9 cellular contexts compared by ENCODE assay signal in the genomic region with DNA sequence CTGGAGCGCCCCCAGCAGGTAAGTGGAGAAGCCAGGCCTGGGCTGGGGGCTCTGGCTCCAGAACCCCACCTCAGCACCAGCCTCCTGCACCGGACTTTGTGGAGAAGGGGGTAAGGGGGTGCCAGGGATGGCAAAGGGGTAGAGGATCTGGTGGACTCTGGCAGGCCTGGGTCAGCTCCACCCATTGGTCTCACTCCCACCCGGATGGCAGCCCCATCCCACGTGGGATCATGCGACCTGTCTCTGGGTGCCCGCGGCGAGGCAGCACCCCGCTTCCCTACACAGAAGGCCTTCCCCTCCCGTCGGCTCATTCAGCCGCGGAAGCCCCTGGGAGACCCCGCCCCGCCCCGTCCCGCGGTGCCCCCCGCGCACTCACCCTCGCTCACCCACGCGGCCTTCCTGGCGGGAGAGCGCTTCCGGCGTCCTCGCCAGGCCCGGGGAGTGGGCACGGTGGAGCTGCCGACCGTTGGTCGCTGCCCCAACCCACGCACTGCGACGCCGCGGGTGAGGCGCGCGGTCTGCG. TPM values are rescaled to one million over a fixed set of nuclear protein-coding genes. Genes with fewer than 3 reads are reported as not detected.
A peak's percentile ranks its signal among the peaks of the same experiment; 100 is the strongest.
DNase-seq lines count a peak whose midpoint lies in the region; ATAC-seq and TF ChIP-seq lines count a peak whose summit lies in the region.
"Had no signal": no experiment of that assay in that cellular context is flagged by ENCODE, and none has a peak within 500 bp of the region (broad histone marks: within the 10 kb centered on the region; RNA-seq: fewer than 3 reads in every experiment).

No MANE protein-coding gene starts in this region.

- DNase-seq in NCI-H1092 treated with DMSO at 0.1 percent for 48 hours (lab: John Stamatoyannopoulos, UW) (peak; percentile 44), NCI-H1092 (lab: John Stamatoyannopoulos, UW) (no peak), LoVo (ENCODE audit: low spot score) (peak; percentile 31), fibroblast of lung (ENCODE audit: low read depth in 2 of 2) (no peak), osteoblast (ENCODE audit: insufficient read length, low spot score, missing footprints) (peak; percentile 96)
- DNase-seq in activated CD8-positive, alpha-beta memory T cell treated with anti-CD3 and anti-CD28 coated beads for 24 hours: peak; percentile 92
- DNase-seq: DND-41 had no signal

- H4K20me1 ChIP-seq in fibroblast of lung (ENCODE audit: control insufficient read depth, extremely low read depth, insufficient read depth, low read length) (no peaks in the 10 kb centered on the region), osteoblast (ENCODE audit: insufficient read depth, low read length) (no peaks in the 10 kb centered on the region)

- TF ChIP-seq CTCF in fibroblast of lung (conservative IDR thresholded peaks at IDR 0.05 in 1 of 2, IDR thresholded peaks at IDR 0.05 in 1 of 2; ENCODE audit: low read depth in 1 of 2, low read length in 2 of 2): peak; percentile 7 to 24
- TF ChIP-seq CTCF in osteoblast (IDR thresholded peaks at IDR 0.05; ENCODE audit: extremely low read depth, low read depth, low read length): no peak

- peak overlapping the region; percentile 46 to 72 (median 70) for H3K4me3 ChIP-seq in fibroblast of lung (replicated peaks in 1 of 4; ENCODE audit: control extremely low read depth in 1 of 4, insufficient read depth in 1 of 4, low read depth in 3 of 4, low read length in 4 of 4)
- H3K4me3 ChIP-seq in osteoblast (ENCODE audit: insufficient read depth, low read length): peak overlapping the region; percentile 78

- peaks cover 5% of the 10 kb centered on the region for H3K79me2 ChIP-seq in fibroblast of lung (ENCODE audit: control insufficient read depth, insufficient read depth, low read length)
- H3K79me2 ChIP-seq in osteoblast (ENCODE audit: insufficient read depth, low read length): peaks cover 22% of the 10 kb centered on the region

- H3K4me2 ChIP-seq in fibroblast of lung (ENCODE audit: extremely low read depth, insufficient read depth, low read length) (peak overlapping the region; percentile 99), osteoblast (ENCODE audit: insufficient read depth, low read length) (peak overlapping the region; percentile 92)

- H3K27ac ChIP-seq in fibroblast of lung (ENCODE audit: insufficient read depth, low read length) (peak overlapping the region; percentile 94), osteoblast (ENCODE audit: low read depth, low read length) (peak overlapping the region; percentile 94)

- H3K27me3 ChIP-seq in fibroblast of lung (ENCODE audit: control insufficient read depth, insufficient read depth, low read length): no peaks in the 10 kb centered on the region
- no peaks in the 10 kb centered on the region for H3K27me3 ChIP-seq in osteoblast (ENCODE audit: insufficient read depth, low read length)

- peaks cover 6% of the 10 kb centered on the region for H3K36me3 ChIP-seq in fibroblast of lung (ENCODE audit: control insufficient read depth, insufficient read depth, low read length)
- H3K36me3 ChIP-seq in osteoblast (ENCODE audit: insufficient read depth, low read length): peaks cover 24% of the 10 kb centered on the region

- ATAC-seq in GM21737 (IDR thresholded peaks at IDR 0.05; ENCODE audit: unreplicated experiment): peak; percentile 26
- ATAC-seq in GM18870 (IDR thresholded peaks at IDR 0.05; ENCODE audit: unreplicated experiment): no peak

- peak overlapping the region; percentile 70 for H3K9ac ChIP-seq in fibroblast of lung (ENCODE audit: insufficient read depth, low read length)

- no peaks in the 10 kb centered on the region for H3K9me3 ChIP-seq in fibroblast of lung (ENCODE audit: control insufficient read depth, insufficient read depth, low read depth, low read length)
- H3K9me3 ChIP-seq in osteoblast (ENCODE audit: low read depth, low read length): no peaks in the 10 kb centered on the region

- H3K4me1 ChIP-seq in fibroblast of lung (ENCODE audit: control insufficient read depth, extremely low read depth, insufficient read depth, low read length): peaks cover 16% of the 10 kb centered on the region
- H3K4me1 ChIP-seq in osteoblast (ENCODE audit: insufficient read depth, low read length): peaks cover 39% of the 10 kb centered on the region

- H2AFZ ChIP-seq in fibroblast of lung (ENCODE audit: low read length) (no peak overlapping the region), osteoblast (ENCODE audit: low read length) (peak overlapping the region; percentile 31)

RNA-seq across cellular contexts. Expression of gene PLEKHG4, which starts 0.5 kb away (rescaled TPM):
- total RNA-seq in fibroblast of lung (23.6 and 37.7 TPM in 2 replicates), osteoblast (31.8 and 41.6 TPM in 2 replicates)
- 9.9 and 11.5 TPM in 2 replicates for polyA plus RNA-seq in fibroblast of lung
- 13.2 and 15.2 TPM in 2 replicates for polyA plus RNA-seq in fibroblast of lung (2012)
- 71.0 and 99.7 TPM in 2 replicates for polyA minus RNA-seq in fibroblast of lung (ENCODE audit: low replicate concordance)

RNA-seq across cellular contexts. Expression of gene SLC9A5, which starts 30.1 kb away (rescaled TPM):
- total RNA-seq in fibroblast of lung: 1.0 and 2.3 TPM in 2 replicates
- 1.9 and 2.0 TPM in 2 replicates for polyA plus RNA-seq in fibroblast of lung
- 1.9 and 2.0 TPM in 2 replicates for polyA plus RNA-seq in fibroblast of lung (2012)
- 0.16 and 3.9 TPM in 2 replicates for polyA minus RNA-seq in fibroblast of lung (ENCODE audit: low replicate concordance)
- 2.9 and 3.6 TPM in 2 replicates for total RNA-seq in osteoblast

RNA-seq across cellular contexts. Expression of gene FHOD1, which starts 31.6 kb away (rescaled TPM):
- total RNA-seq in fibroblast of lung: 7.1 and 13.9 TPM in 2 replicates
- polyA plus RNA-seq in fibroblast of lung: 25.8 and 32.7 TPM in 2 replicates
- 41.2 and 62.7 TPM in 2 replicates for polyA plus RNA-seq in fibroblast of lung (2012)
- 52.9 and 83.9 TPM in 2 replicates for polyA minus RNA-seq in fibroblast of lung (ENCODE audit: low replicate concordance)
- total RNA-seq in osteoblast: 27.4 and 28.2 TPM in 2 replicates

RNA-seq across cellular contexts. Expression of gene KCTD19, which starts 47.7 kb away (rescaled TPM):
- total RNA-seq in fibroblast of lung (under 0.01 and 0.17 TPM in 2 replicates), osteoblast (not detected in 2 replicates)
- 0.10 TPM in 1 of 2 replicates, not detected in the other for polyA plus RNA-seq in fibroblast of lung
- 0.02 and 0.03 TPM in 2 replicates for polyA plus RNA-seq in fibroblast of lung (2012)
- not detected in 2 replicates for polyA minus RNA-seq in fibroblast of lung (ENCODE audit: low replicate concordance)

RNA-seq across cellular contexts. Expression of gene LRRC36, which starts 47.8 kb away (rescaled TPM):
- 0.51 and 0.66 TPM in 2 replicates for total RNA-seq in fibroblast of lung
- 0.06 and 0.38 TPM in 2 replicates for polyA plus RNA-seq in fibroblast of lung
- 0.06 and 0.10 TPM in 2 replicates for polyA plus RNA-seq in fibroblast of lung (2012)
- polyA minus RNA-seq in fibroblast of lung (ENCODE audit: low replicate concordance): 1.2 TPM in 1 of 2 replicates, not detected in the other
- total RNA-seq in osteoblast: not detected in 2 replicates

Comparison
In these comparisons a context has a peak if more than half of its experiments do, and no peak if none do; other contexts are left out.
1. DNase-seq: peak in NCI-H1092 treated with DMSO at 0.1 percent for 48 hours (single experiment), LoVo (single experiment), activated CD8-positive, alpha-beta memory T cell treated with anti-CD3 and anti-CD28 coated beads for 24 hours (single experiment) and osteoblast (single experiment); none in NCI-H1092 (single experiment) and fibroblast of lung (0 of 2).